1 cellular context compared by ENCODE assay signal in the genomic region with DNA sequence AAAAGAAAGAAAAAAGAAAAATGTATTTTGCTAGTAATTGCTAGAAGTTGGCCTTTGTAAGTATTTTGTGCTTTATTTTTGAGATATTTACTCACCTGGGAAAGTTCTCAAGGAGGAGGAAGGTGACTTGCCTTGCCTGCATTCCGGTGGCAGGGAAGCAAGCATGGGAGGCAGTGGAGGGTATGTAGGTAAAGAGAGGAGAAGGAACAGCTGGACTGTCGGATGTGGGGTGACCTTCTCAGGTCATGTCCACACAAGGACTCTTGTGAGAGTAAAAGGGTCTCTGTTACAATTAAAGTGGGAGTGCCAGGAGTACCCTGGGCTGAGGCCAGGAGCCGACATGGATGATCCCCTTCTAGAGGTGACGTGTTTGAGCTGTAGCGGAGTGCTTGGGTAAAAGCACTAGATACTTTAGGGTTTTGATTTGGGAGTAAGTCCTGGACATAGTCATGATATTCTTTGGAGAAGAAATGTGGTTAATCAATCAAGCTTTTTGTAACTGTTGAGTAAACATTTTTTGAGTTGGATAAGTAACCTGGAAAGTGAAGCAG.
TF ChIP-seq lines count a peak whose summit lies in the region.

No MANE protein-coding gene starts in this region.

TF ChIP-seq in GM23338, 12 proteins besides CTCF, POLR2A, EP300 and RAD21 (continued from another document):
- TF ChIP-seq, protein P1, sequence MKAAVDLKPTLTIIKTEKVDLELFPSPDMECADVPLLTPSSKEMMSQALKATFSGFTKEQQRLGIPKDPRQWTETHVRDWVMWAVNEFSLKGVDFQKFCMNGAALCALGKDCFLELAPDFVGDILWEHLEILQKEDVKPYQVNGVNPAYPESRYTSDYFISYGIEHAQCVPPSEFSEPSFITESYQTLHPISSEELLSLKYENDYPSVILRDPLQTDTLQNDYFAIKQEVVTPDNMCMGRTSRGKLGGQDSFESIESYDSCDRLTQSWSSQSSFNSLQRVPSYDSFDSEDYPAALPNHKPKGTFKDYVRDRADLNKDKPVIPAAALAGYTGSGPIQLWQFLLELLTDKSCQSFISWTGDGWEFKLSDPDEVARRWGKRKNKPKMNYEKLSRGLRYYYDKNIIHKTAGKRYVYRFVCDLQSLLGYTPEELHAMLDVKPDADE (IDR thresholded peaks at IDR 0.05): no peak
- no peak for TF ChIP-seq ZNF462 (CRISPR knock-in tag; IDR thresholded peaks at IDR 0.05)
